8 cellular contexts compared by ENCODE assay signal in the genomic region with DNA sequence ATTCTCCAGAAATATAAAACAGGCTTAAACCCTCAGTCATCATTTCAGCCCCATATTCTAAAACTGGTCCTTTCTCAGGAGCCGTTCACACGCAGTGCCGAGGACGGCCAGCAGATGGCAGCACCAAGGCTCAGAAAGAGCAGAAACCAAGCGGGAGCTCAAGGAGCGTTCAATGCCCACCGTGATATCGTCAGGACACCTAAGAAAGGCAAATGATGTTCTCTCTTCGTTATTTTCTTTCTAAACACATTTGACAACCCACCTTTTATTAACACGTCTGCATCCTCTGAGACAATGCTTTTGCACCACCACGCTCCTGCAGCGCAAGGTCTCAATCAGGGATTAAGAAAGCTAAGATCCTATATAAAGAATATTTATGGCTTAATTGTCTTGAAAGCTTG. TPM values are rescaled to one million over a fixed set of nuclear protein-coding genes. Genes with fewer than 3 reads are reported as not detected.
DNase-seq lines count a peak whose midpoint lies in the region; ATAC-seq lines count a peak whose summit lies in the region.

No MANE protein-coding gene starts in this region.

- H3K27ac Mint-ChIP-seq in activated T-helper 2 cell treated with anti-CD3 and anti-CD28 coated beads, Interferon-gamma antibody, Interleukin-2, Interleukin-4, amounts not matched to agents 10 μg/mL and 5 μg/mL and 100 μg/mL, durations not matched to agents 14 hours and 24 hours and 36 hours = no peak overlapping the region

- peaks cover 32% of the 10 kb centered on the region for H3K27me3 Mint-ChIP-seq in activated T-helper 2 cell treated with anti-CD3 and anti-CD28 coated beads, Interferon-gamma antibody, Interleukin-2, Interleukin-4, amounts not matched to agents 10 μg/mL and 5 μg/mL and 100 μg/mL, durations not matched to agents 14 hours and 24 hours and 36 hours (ENCODE audit: low read depth)

- DNase-seq in Ammon's horn (ENCODE audit: low spot score) (peak; percentile 85), KG1 (lab: John Stamatoyannopoulos, UW) (peak; percentile 82), RPMI7951 (ENCODE audit: low read depth) (peak; percentile 65), fibroblast of the conjunctiva (ENCODE audit: low read depth) (peak; percentile 35), non-pigmented ciliary epithelial cell (ENCODE audit: low read depth) (peak; percentile 17), substantia nigra (lab: John Stamatoyannopoulos, UW) (peak in 46 of 49 donors; percentile 2 to 93 (median 59))
- peak; percentile 72 for DNase-seq in activated T-helper 2 cell treated with anti-CD3 and anti-CD28 coated beads, Interferon-gamma antibody, Interleukin-2, Interleukin-4, amounts not matched to agents 10 μg/mL and 5 μg/mL and 100 μg/mL, durations not matched to agents 14 hours and 24 hours and 36 hours (ENCODE audit: low spot score)

- no peaks in the 10 kb centered on the region for H3K9me3 Mint-ChIP-seq in activated T-helper 2 cell treated with anti-CD3 and anti-CD28 coated beads, Interferon-gamma antibody, Interleukin-2, Interleukin-4, amounts not matched to agents 10 μg/mL and 5 μg/mL and 100 μg/mL, durations not matched to agents 14 hours and 24 hours and 36 hours

- no peak overlapping the region for H3K27ac ChIP-seq in substantia nigra (ENCODE audit: low read depth, low read length, poor library complexity, severe bottlenecking)

- peak; percentile 55 for ATAC-seq in GM19324 (IDR thresholded peaks at IDR 0.05; ENCODE audit: low FRiP score, unreplicated experiment)

- H3K36me3 Mint-ChIP-seq in activated T-helper 2 cell treated with anti-CD3 and anti-CD28 coated beads, Interferon-gamma antibody, Interleukin-2, Interleukin-4, amounts not matched to agents 10 μg/mL and 5 μg/mL and 100 μg/mL, durations not matched to agents 14 hours and 24 hours and 36 hours (ENCODE audit: low read depth) = no peaks in the 10 kb centered on the region

- intact Hi-C loops in activated T-helper 2 cell treated with anti-CD3 and anti-CD28 coated beads, Interferon-gamma antibody, Interleukin-2, Interleukin-4, amounts not matched to agents 10 μg/mL and 5 μg/mL and 100 μg/mL, durations not matched to agents 14 hours and 24 hours and 36 hours (cut with micrococcal nuclease) = loop anchor here (1.0 to 10.0 kb wide), 3 partner anchors 106 to 169 kb away; no protein-coding TSS in a partner anchor

- no peak overlapping the region for H3K4me3 Mint-ChIP-seq in activated T-helper 2 cell treated with anti-CD3 and anti-CD28 coated beads, Interferon-gamma antibody, Interleukin-2, Interleukin-4, amounts not matched to agents 10 μg/mL and 5 μg/mL and 100 μg/mL, durations not matched to agents 14 hours and 24 hours and 36 hours (ENCODE audit: low read depth)

- peaks cover 10% of the 10 kb centered on the region for H3K4me1 Mint-ChIP-seq in activated T-helper 2 cell treated with anti-CD3 and anti-CD28 coated beads, Interferon-gamma antibody, Interleukin-2, Interleukin-4, amounts not matched to agents 10 μg/mL and 5 μg/mL and 100 μg/mL, durations not matched to agents 14 hours and 24 hours and 36 hours (ENCODE audit: low read depth)

RNA-seq across cellular contexts. Expression of a gene that starts 45.7 kb away (rescaled TPM):
- total RNA-seq in RPMI7951 (2014; rRNA removed; shearing (Covaris generic)) = 11.6 and 12.7 TPM in 2 replicates
- 79.8 and 80.3 TPM in 2 replicates for total RNA-seq in activated T-helper 2 cell treated with anti-CD3 and anti-CD28 coated beads, Interferon-gamma antibody, Interleukin-2, Interleukin-4, amounts not matched to agents 10 μg/mL and 5 μg/mL and 100 μg/mL, durations not matched to agents 14 hours and 24 hours and 36 hours

RNA-seq across cellular contexts. Expression of a gene that starts 52.5 kb away (rescaled TPM):
- not detected in 2 replicates for total RNA-seq in RPMI7951 (2014; rRNA removed; shearing (Covaris generic))
- total RNA-seq in activated T-helper 2 cell treated with anti-CD3 and anti-CD28 coated beads, Interferon-gamma antibody, Interleukin-2, Interleukin-4, amounts not matched to agents 10 μg/mL and 5 μg/mL and 100 μg/mL, durations not matched to agents 14 hours and 24 hours and 36 hours = not detected in 2 replicates

Comparison
In these comparisons a context has a peak if more than half of its experiments do, and no peak if none do; other contexts are left out.
1. DNase-seq: peak in every context shown above with its lines; median percentile 85 in Ammon's horn; 82 in KG1; 72 in activated T-helper 2 cell treated with anti-CD3 and anti-CD28 coated beads, Interferon-gamma antibody, Interleukin-2, Interleukin-4, amounts not matched to agents 10 μg/mL and 5 μg/mL and 100 μg/mL, durations not matched to agents 14 hours and 24 hours and 36 hours; 65 in RPMI7951; 59 in substantia nigra; 35 in fibroblast of the conjunctiva; 17 in non-pigmented ciliary epithelial cell.